Comparison of ENCODE assay signal across 29 cellular contexts in the genomic region with DNA sequence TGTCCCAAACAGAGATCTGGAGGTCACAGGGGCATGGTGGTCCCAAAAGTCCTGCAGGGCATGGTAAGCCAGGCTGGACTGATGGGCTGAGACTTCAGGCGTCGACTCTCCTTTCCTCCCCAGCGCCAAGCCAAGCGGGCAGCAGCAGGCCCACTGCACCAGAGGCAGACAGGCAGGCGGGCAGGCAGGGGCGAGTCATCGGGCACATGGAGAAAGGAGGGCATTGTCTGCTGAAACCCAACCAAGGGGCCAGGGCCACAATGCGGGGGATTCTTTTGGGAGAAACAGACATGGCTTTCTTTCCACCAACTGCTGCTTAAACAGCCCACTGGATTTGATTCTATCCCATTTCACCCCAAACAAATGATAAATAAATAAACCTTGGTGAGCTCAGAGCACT. TPM values are rescaled to one million over a fixed set of nuclear protein-coding genes. Genes with fewer than 3 reads are reported as not detected.
DNase-seq lines count a peak whose midpoint lies in the region; FAIRE-seq and TF ChIP-seq lines count a peak whose summit lies in the region.
"Had no signal": no experiment of that assay in that cellular context is flagged by ENCODE, and none has a peak within 500 bp of the region (broad histone marks: within the 10 kb centered on the region; RNA-seq: fewer than 3 reads in every experiment).

No MANE protein-coding gene starts in this region.

- H3K4me1 Mint-ChIP-seq in chondrocyte (ENCODE audit: low read depth), result no peaks in the 10 kb centered on the region
- H3K4me1 Mint-ChIP-seq: activated naive CD4-positive, alpha-beta T cell treated with anti-CD3 and anti-CD28 coated beads, Interleukin-2, amount 10 ng/mL, durations not matched to agents 7 days and 5 days; IgD-negative memory B cell; natural killer cell had no signal

- 94 to 96% methylated on average over 8 of the region's 8 CpGs for whole genome bisulfite sequencing in sigmoid colon, 2 donors

- TF ChIP-seq CTCF in kidney (IDR thresholded peaks at IDR 0.05; ENCODE audit: borderline replicate concordance, extremely low read depth, insufficient read depth), result no peak
- no peak for TF ChIP-seq CTCF in sigmoid colon (IDR thresholded peaks at IDR 0.05)
- no peak for TF ChIP-seq CTCF in uterus (IDR thresholded peaks at IDR 0.05)
- no peak for TF ChIP-seq CTCF in chondrocyte (IDR thresholded peaks at IDR 0.05)

- no peaks in the 10 kb centered on the region for H3K27me3 ChIP-seq in sigmoid colon
- H3K27me3 ChIP-seq in uterus, result no peaks in the 10 kb centered on the region
- H3K27me3 ChIP-seq: BE2C, pancreas, testis had no signal

- no peak for FAIRE-seq in kidney (lab: Jason Lieb, UNC)
- FAIRE-seq: pancreas, RCC 7860 had no signal

- H3K4me1 ChIP-seq in kidney (ENCODE audit: control insufficient read depth in 1 of 2, insufficient read depth in 1 of 2, low read depth in 1 of 2, low read length in 2 of 2) (peaks cover 10 to 25% of the 10 kb centered on the region in 2 donors), sigmoid colon (no peaks in the 10 kb centered on the region), uterus (no peaks in the 10 kb centered on the region)
- H3K4me1 ChIP-seq: BE2C, testis had no signal

- intact Hi-C loops in kidney (cut with DNase I) (no loop called here), sigmoid colon (cut with DNase I) (no loop called here), uterus (cut with DNase I; ENCODE audit: low total_unique reads) (no loop called here)

- H3K9me3 ChIP-seq in kidney (ENCODE audit: control insufficient read depth in 1 of 2, low read length in 2 of 2), result no peaks in the 10 kb centered on the region
- H3K9me3 ChIP-seq in sigmoid colon, result no peaks in the 10 kb centered on the region
- no peaks in the 10 kb centered on the region for H3K9me3 ChIP-seq in uterus
- H3K9me3 ChIP-seq: BE2C, pancreas, testis had no signal

- no peaks in the 10 kb centered on the region for H3K36me3 Mint-ChIP-seq in chondrocyte (ENCODE audit: low read depth)
- H3K36me3 Mint-ChIP-seq: activated CD4-positive, alpha-beta memory T cell treated with anti-CD3 and anti-CD28 coated beads for 36 hours; activated naive CD4-positive, alpha-beta T cell treated with anti-CD3 and anti-CD28 coated beads, Interleukin-2, amount 10 ng/mL, durations not matched to agents 7 days and 5 days; IgD-negative memory B cell; natural killer cell had no signal

- TF ChIP-seq EP300 in sigmoid colon (IDR thresholded peaks at IDR 0.05), result no peak

- no peak overlapping the region for H3K4me3 Mint-ChIP-seq in chondrocyte (ENCODE audit: unreplicated experiment)
- H3K4me3 Mint-ChIP-seq: activated CD4-positive, alpha-beta memory T cell treated with anti-CD3 and anti-CD28 coated beads for 36 hours; activated naive CD4-positive, alpha-beta T cell treated with anti-CD3 and anti-CD28 coated beads, Interleukin-2, amount 10 ng/mL, durations not matched to agents 7 days and 5 days; activated T-helper 1 cell treated with anti-CD3 and anti-CD28 coated beads, Interleukin-12 subunit alpha, Interleukin-12 subunit beta, Interleukin-2, Interleukin-4 antibody, amounts not matched to agents 30 ng/mL and 10 ng/mL and 1 ng/mL, durations not matched to agents 14 hours and 24 hours and 36 hours; endodermal cell; IgD-negative memory B cell; natural killer cell had no signal

- TF ChIP-seq POLR2A in sigmoid colon (IDR thresholded peaks at IDR 0.05), result no peak
- no peak for TF ChIP-seq POLR2A in uterus (IDR thresholded peaks at IDR 0.05)

- DNase-seq in COLO829 (ENCODE audit: low spot score), result peak; percentile 63
- peak in 47 of 58 donors; percentile 6 to 86 (median 54) for DNase-seq in anterior cingulate cortex (lab: John Stamatoyannopoulos, UW)
- peak; percentile 73 for DNase-seq in kidney
- DNase-seq in sigmoid colon, result peak; percentile 71
- no peak for DNase-seq in uterus
- DNase-seq in chondrocyte (ENCODE audit: low spot score), result no peak
- DNase-seq in NCI-H146 (lab: John Stamatoyannopoulos, UW), result no peak
- no peak for DNase-seq in DMS79 (lab: John Stamatoyannopoulos, UW)
- DNase-seq: activated CD4-positive, alpha-beta memory T cell treated with anti-CD3 and anti-CD28 coated beads for 36 hours; activated CD4-positive, CD25-positive, alpha-beta regulatory T cell treated with anti-CD3 and anti-CD28 coated beads, Interleukin-2, amount 50 U/mL, for 72 hours; activated CD8-positive, alpha-beta memory T cell treated with anti-CD3 and anti-CD28 coated beads, Interleukin-2, amount 50 U/mL, for 4 hours; activated naive CD4-positive, alpha-beta T cell treated with anti-CD3 and anti-CD28 coated beads, Interleukin-2, amount 10 ng/mL, durations not matched to agents 7 days and 5 days; BE2C; DND-41; endodermal cell; foreskin fibroblast; HCEC 1CT; natural killer cell; NCI-H1092; NCI-H1930; pancreas; stimulated activated CD4-positive, alpha-beta T cell treated with anti-CD3 and anti-CD28 coated beads, Interleukin-12 subunit alpha, Interleukin-12 subunit beta, amount 100 ng/mL, for 4 hours; stimulated activated CD4-positive, alpha-beta T cell treated with anti-CD3 and anti-CD28 coated beads, Interleukin-4, amount 100 ng/mL, for 1 hour; testis had no signal

- H3K4me3 ChIP-seq in kidney (ENCODE audit: low read length in 2 of 2) (no peak overlapping the region), sigmoid colon (no peak overlapping the region), uterus (no peak overlapping the region)
- H3K4me3 ChIP-seq: pancreas, testis had no signal

- no peaks in the 10 kb centered on the region for H3K9me3 Mint-ChIP-seq in chondrocyte (ENCODE audit: low read depth)
- H3K9me3 Mint-ChIP-seq: activated CD4-positive, alpha-beta memory T cell treated with anti-CD3 and anti-CD28 coated beads for 36 hours; activated naive CD4-positive, alpha-beta T cell treated with anti-CD3 and anti-CD28 coated beads, Interleukin-2, amount 10 ng/mL, durations not matched to agents 7 days and 5 days; activated T-helper 1 cell treated with anti-CD3 and anti-CD28 coated beads, Interleukin-12 subunit alpha, Interleukin-12 subunit beta, Interleukin-2, Interleukin-4 antibody, amounts not matched to agents 30 ng/mL and 10 ng/mL and 1 ng/mL, durations not matched to agents 14 hours and 24 hours and 36 hours; IgD-negative memory B cell; natural killer cell had no signal

- H3K36me3 ChIP-seq in kidney (ENCODE audit: control insufficient read depth in 1 of 2, insufficient read depth in 2 of 2, low read length in 2 of 2) (no peaks in the 10 kb centered on the region), sigmoid colon (no peaks in the 10 kb centered on the region), uterus (no peaks in the 10 kb centered on the region)
- H3K36me3 ChIP-seq: BE2C, pancreas had no signal

- no peak overlapping the region for H3K27ac Mint-ChIP-seq in chondrocyte (ENCODE audit: unreplicated experiment)
- H3K27ac Mint-ChIP-seq: activated CD4-positive, alpha-beta memory T cell treated with anti-CD3 and anti-CD28 coated beads for 36 hours; activated naive CD4-positive, alpha-beta T cell treated with anti-CD3 and anti-CD28 coated beads, Interleukin-2, amount 10 ng/mL, durations not matched to agents 7 days and 5 days; activated T-helper 1 cell treated with anti-CD3 and anti-CD28 coated beads, Interleukin-12 subunit alpha, Interleukin-12 subunit beta, Interleukin-2, Interleukin-4 antibody, amounts not matched to agents 30 ng/mL and 10 ng/mL and 1 ng/mL, durations not matched to agents 14 hours and 24 hours and 36 hours; natural killer cell had no signal

- H3K27ac ChIP-seq in kidney (ENCODE audit: low read depth in 2 of 2, low read length in 2 of 2), result no peak overlapping the region
- H3K27ac ChIP-seq in sigmoid colon, result peak overlapping the region in 2 of 4 donors; percentile 44 to 46
- H3K27ac ChIP-seq in uterus, result no peak overlapping the region
- H3K27ac ChIP-seq: pancreas, testis had no signal

- H3K9ac ChIP-seq in kidney (ENCODE audit: low read length in 2 of 2), result no peak overlapping the region

- peaks cover 12% of the 10 kb centered on the region for H3K27me3 Mint-ChIP-seq in chondrocyte (ENCODE audit: low read depth)
- H3K27me3 Mint-ChIP-seq: activated naive CD4-positive, alpha-beta T cell treated with anti-CD3 and anti-CD28 coated beads, Interleukin-2, amount 10 ng/mL, durations not matched to agents 7 days and 5 days had no signal

RNA-seq across cellular contexts. Expression of a gene that starts 46.2 kb away (rescaled TPM):
- total RNA-seq in kidney, result 62.0 TPM
- 19.8 TPM for polyA plus RNA-seq in kidney (ENCODE audit: insufficient read depth, low read depth, low replicate concordance)
- total RNA-seq in sigmoid colon, result 1 to 10 TPM in 2 of 4 donors, under 1 TPM in 2; 0.66 to 1.4 (median 1.0) TPM
- 1 to 10 TPM in 1 of 3 donors, under 1 TPM in 1, not detected in 1; 0.63 to 1.8 TPM for polyA plus RNA-seq in sigmoid colon
- 1 to 10 TPM in 2 of 4 donors, under 1 TPM in 2; under 0.01 to 1.6 (median 1.0) TPM for total RNA-seq in uterus
- total RNA-seq in chondrocyte, result 0.44 to 0.90 TPM (median 0.68 TPM) in 3 replicates
- total RNA-seq: activated CD4-positive, alpha-beta memory T cell treated with anti-CD3 and anti-CD28 coated beads for 36 hours; activated T-helper 1 cell treated with anti-CD3 and anti-CD28 coated beads, Interleukin-12 subunit alpha, Interleukin-12 subunit beta, Interleukin-2, Interleukin-4 antibody, amounts not matched to agents 30 ng/mL and 10 ng/mL and 1 ng/mL, durations not matched to agents 14 hours and 24 hours and 36 hours; mononuclear cell; natural killer cell; T-helper 1 cell treated with Interleukin-12 subunit alpha and Interleukin-12 subunit beta and Interleukin-4 antibody, amounts not matched to agents 30 ng/mL and 1 ng/mL, for 36 hours had no signal
- polyA plus RNA-seq: IgD-negative memory B cell had no signal

Comparison
In these comparisons a context has a peak if more than half of its experiments do, and no peak if none do; other contexts are left out.
1. DNase-seq: peak in COLO829 (single experiment), anterior cingulate cortex (47 of 58), kidney (single experiment) and sigmoid colon (single experiment); none in uterus (0 of 2), chondrocyte (single experiment), NCI-H146 (single experiment) and DMS79 (single experiment).
2. RNA of a gene that starts 46.2 kb away (total RNA-seq): 62.0 TPM in kidney (single experiment); under 0.01 to 1.6 TPM in uterus, 0.66 to 1.4 TPM in sigmoid colon and 0.44 to 0.90 TPM in chondrocyte; every median in the first group is over 10 times any median in the second.